27 cellular contexts compared by ENCODE assay signal in genomic region chr6:114453737-114454276, GRCh38.
"Had no signal": no experiment of that assay in that cellular context is flagged by ENCODE, and none has a peak within 500 bp of the region (broad histone marks: within the 10 kb centered on the region; RNA-seq: fewer than 3 reads in every experiment).

No MANE protein-coding gene starts in this region.

- H3K4me3 ChIP-seq: esophagus muscularis mucosa, gastrocnemius medialis had no signal

- H3K4me1 ChIP-seq: esophagus muscularis mucosa, foreskin keratinocyte, gastrocnemius medialis had no signal

- H3K36me3 ChIP-seq: brain microvascular endothelial cell, esophagus muscularis mucosa, gastrocnemius medialis had no signal

- H3K27me3 ChIP-seq: brain microvascular endothelial cell, esophagus muscularis mucosa, foreskin keratinocyte, gastrocnemius medialis had no signal

- H3K9me3 ChIP-seq: esophagus muscularis mucosa, gastrocnemius medialis had no signal

- H3K4me1 Mint-ChIP-seq: activated T-helper 17 cell treated with anti-CD3 and anti-CD28 coated beads, Interleukin-2, amount 50 U/mL, for 72 hours; central memory CD8-positive, alpha-beta T cell had no signal

- ATAC-seq: activated CD8-positive, alpha-beta T cell treated with anti-CD3 and anti-CD28 coated beads for 36 hours; activated T-cell treated with anti-CD3 and anti-CD28 coated beads, Interleukin-2, amount 50 U/mL, for 4 hours; activated T-helper 17 cell treated with anti-CD3 and anti-CD28 coated beads, Interleukin-2, amount 50 U/mL, for 72 hours; effector memory CD8-positive, alpha-beta T cell; foreskin keratinocyte; gastrocnemius medialis; WTC11 had no signal

- H3K4me3 Mint-ChIP-seq: activated CD8-positive, alpha-beta T cell treated with anti-CD3 and anti-CD28 coated beads for 36 hours; activated naive CD8-positive, alpha-beta T cell; activated T-cell treated with anti-CD3 and anti-CD28 coated beads, Interleukin-2, amount 50 U/mL, for 4 hours; activated T-helper 17 cell treated with anti-CD3 and anti-CD28 coated beads, Interleukin-2, amount 50 U/mL, for 72 hours; central memory CD8-positive, alpha-beta T cell; effector memory CD8-positive, alpha-beta T cell; WTC11 had no signal

- H3K27ac ChIP-seq: brain microvascular endothelial cell, esophagus muscularis mucosa, foreskin keratinocyte, gastrocnemius medialis, VCaP had no signal

- H3K9me3 Mint-ChIP-seq: activated CD8-positive, alpha-beta T cell treated with anti-CD3 and anti-CD28 coated beads for 36 hours; activated T-cell treated with anti-CD3 and anti-CD28 coated beads, Interleukin-2, amount 50 U/mL, for 4 hours; activated T-helper 17 cell treated with anti-CD3 and anti-CD28 coated beads, Interleukin-2, amount 50 U/mL, for 72 hours; WTC11 had no signal

- H3K36me3 Mint-ChIP-seq: activated naive CD8-positive, alpha-beta T cell; WTC11 had no signal

- DNase-seq: activated CD4-positive, alpha-beta T cell treated with anti-CD3 and anti-CD28 coated beads for 48 hours; activated CD4-positive, alpha-beta T cell treated with anti-CD3 and anti-CD28 coated beads, Interleukin-2, amount 50 U/mL, for 1 hour; activated CD4-positive, alpha-beta T cell treated with anti-CD3 and anti-CD28 coated beads, Interleukin-2, amount 50 U/mL, for 48 hours; activated CD8-positive, alpha-beta memory T cell treated with anti-CD3 and anti-CD28 coated beads for 24 hours; activated CD8-positive, alpha-beta T cell treated with anti-CD3 and anti-CD28 coated beads for 36 hours; activated effector memory CD4-positive, alpha-beta T cell treated with Interleukin-2 at 50 U/mL for 16 hours; activated gamma-delta T cell treated with Interleukin-2 at 50 U/mL for 16 hours; activated naive CD4-positive, alpha-beta T cell treated with anti-CD3 and anti-CD28 coated beads, Interleukin-2, amount 50 U/mL, for 16 hours; activated naive CD4-positive, alpha-beta T cell treated with Interleukin-2 at 50 U/mL for 16 hours; activated T-cell treated with anti-CD3 and anti-CD28 coated beads, Interleukin-2, amount 50 U/mL, for 4 hours; amniotic stem cell; anterior cingulate cortex; brain microvascular endothelial cell; cortex of kidney; dermis blood vessel endothelial cell; effector CD4-positive, alpha-beta T cell; effector memory CD8-positive, alpha-beta T cell; erythroblast; foreskin keratinocyte; gastrocnemius medialis; T-helper 2 cell had no signal

- H3K27me3 Mint-ChIP-seq: activated CD8-positive, alpha-beta T cell treated with anti-CD3 and anti-CD28 coated beads for 36 hours; activated naive CD8-positive, alpha-beta T cell; central memory CD8-positive, alpha-beta T cell; effector memory CD8-positive, alpha-beta T cell had no signal

- H3K27ac Mint-ChIP-seq: activated CD8-positive, alpha-beta T cell treated with anti-CD3 and anti-CD28 coated beads for 36 hours; activated naive CD8-positive, alpha-beta T cell; activated T-helper 17 cell treated with anti-CD3 and anti-CD28 coated beads, Interleukin-2, amount 50 U/mL, for 72 hours; effector memory CD8-positive, alpha-beta T cell had no signal
